ENCODE assay signal across 22 cellular contexts in genomic region chr16:74465851-74466685, GRCh38. TPM values are rescaled to one million over a fixed set of nuclear protein-coding genes. Genes with fewer than 3 reads are reported as not detected.
DNase-seq lines count a peak whose midpoint lies in the region; ATAC-seq, FAIRE-seq and TF ChIP-seq lines count a peak whose summit lies in the region.
"Had no signal": no experiment of that assay in that cellular context is flagged by ENCODE, and none has a peak within 500 bp of the region (broad histone marks: within the 10 kb centered on the region; RNA-seq: fewer than 3 reads in every experiment).

No MANE protein-coding gene starts in this region.

- H3K9me3 ChIP-seq in CD8-positive, alpha-beta T cell (ENCODE audit: low read length) = no peaks in the 10 kb centered on the region
- H3K9me3 ChIP-seq in osteoblast (ENCODE audit: low read depth, low read length) = no peaks in the 10 kb centered on the region
- H3K9me3 ChIP-seq: ovary, vagina had no signal

- intact Hi-C loops in CD8-positive, alpha-beta T cell (cut with DNase I, micrococcal nuclease) = no loop called here

- no peaks in the 10 kb centered on the region for H3K9me3 Mint-ChIP-seq in activated naive CD4-positive, alpha-beta T cell treated with anti-CD3 and anti-CD28 coated beads, Interleukin-2, amount 50 U/mL, for 24 hours
- no peaks in the 10 kb centered on the region for H3K9me3 Mint-ChIP-seq in CD8-positive, alpha-beta T cell
- no peaks in the 10 kb centered on the region for H3K9me3 Mint-ChIP-seq in activated naive CD8-positive, alpha-beta T cell treated with anti-CD3 and anti-CD28 coated beads, Interleukin-2, amount 50 U/mL, for 24 hours
- H3K9me3 Mint-ChIP-seq: HFFc6 had no signal

- no peaks in the 10 kb centered on the region for H4K20me1 ChIP-seq in osteoblast (ENCODE audit: insufficient read depth, low read length)

- CTCF ChIA-PET in CD8-positive, alpha-beta T cell (lab: Charles Lee) = no interaction called here

- no peak for ATAC-seq in CD8-positive, alpha-beta T cell
- no peak for ATAC-seq in activated naive CD8-positive, alpha-beta T cell treated with anti-CD3 and anti-CD28 coated beads, Interleukin-2, amount 50 U/mL, for 24 hours

- no peak overlapping the region for H2AFZ ChIP-seq in osteoblast (ENCODE audit: low read length)

- H3K4me3 Mint-ChIP-seq in activated naive CD4-positive, alpha-beta T cell treated with anti-CD3 and anti-CD28 coated beads, Interleukin-2, amount 50 U/mL, for 24 hours = no peak overlapping the region
- H3K4me3 Mint-ChIP-seq in CD8-positive, alpha-beta T cell = no peak overlapping the region
- H3K4me3 Mint-ChIP-seq in activated naive CD8-positive, alpha-beta T cell treated with anti-CD3 and anti-CD28 coated beads, Interleukin-2, amount 50 U/mL, for 24 hours = no peak overlapping the region
- H3K4me3 Mint-ChIP-seq: HFFc6 had no signal

- H3K27me3 Mint-ChIP-seq in activated naive CD4-positive, alpha-beta T cell treated with anti-CD3 and anti-CD28 coated beads, Interleukin-2, amount 50 U/mL, for 24 hours = no peaks in the 10 kb centered on the region
- no peaks in the 10 kb centered on the region for H3K27me3 Mint-ChIP-seq in CD8-positive, alpha-beta T cell (ENCODE audit: low read depth)
- no peaks in the 10 kb centered on the region for H3K27me3 Mint-ChIP-seq in activated naive CD8-positive, alpha-beta T cell treated with anti-CD3 and anti-CD28 coated beads, Interleukin-2, amount 50 U/mL, for 24 hours

- DNase-seq in activated naive CD4-positive, alpha-beta T cell (lab: John Stamatoyannopoulos, UW) = no peak
- no peak for DNase-seq in CD8-positive, alpha-beta T cell
- no peak for DNase-seq in activated naive CD8-positive, alpha-beta T cell treated with anti-CD3 and anti-CD28 coated beads, Interleukin-2, amount 50 U/mL, for 24 hours
- DNase-seq in osteoblast (ENCODE audit: insufficient read length, low spot score, missing footprints) = no peak
- DNase-seq in cerebellar nuclear complex (lab: John Stamatoyannopoulos, UW) = no peak
- no peak for DNase-seq in GM19239 (ENCODE audit: insufficient read length, low spot score)
- DNase-seq in DMS153 treated with DMSO at 0.1 percent for 48 hours (lab: John Stamatoyannopoulos, UW; ENCODE audit: unreplicated experiment) = no peak
- DNase-seq: activated CD4-positive, alpha-beta T cell treated with anti-CD3 and anti-CD28 coated beads, Interleukin-2, amount 50 U/mL, for 48 hours; DMS79 treated with DMSO at 0.1 percent for 48 hours; HFFc6; Karpas-422; kidney; mammary epithelial cell; MV-4-11; NCI-H1694; NCI-H2171 treated with DMSO at 0.1 percent for 48 hours; NCI-H526; ovary had no signal

- peaks cover 85% of the 10 kb centered on the region for H3K36me3 ChIP-seq in CD8-positive, alpha-beta T cell (ENCODE audit: insufficient read depth, low read length)
- H3K36me3 ChIP-seq in osteoblast (ENCODE audit: insufficient read depth, low read length) = peaks cover 66% of the 10 kb centered on the region

- POLR2A ChIA-PET in CD8-positive, alpha-beta T cell (lab: Charles Lee) = interaction anchor here (1.0 kb wide), 2 partner anchors 8 to 141 kb away, joined by 3 read pairs; partner anchors contain the start of gene GLG1

- peak overlapping the region; percentile 51 for H3K27ac Mint-ChIP-seq in activated naive CD4-positive, alpha-beta T cell treated with anti-CD3 and anti-CD28 coated beads, Interleukin-2, amount 50 U/mL, for 24 hours
- peak overlapping the region; percentile 79 for H3K27ac Mint-ChIP-seq in CD8-positive, alpha-beta T cell
- peak overlapping the region; percentile 20 for H3K27ac Mint-ChIP-seq in activated naive CD8-positive, alpha-beta T cell treated with anti-CD3 and anti-CD28 coated beads, Interleukin-2, amount 50 U/mL, for 24 hours

- no peak for FAIRE-seq in GM19239 (lab: Jason Lieb, UNC)
- FAIRE-seq: colon, kidney had no signal

- H3K4me3 ChIP-seq in CD8-positive, alpha-beta T cell (ENCODE audit: low read depth, low read length) = no peak overlapping the region
- no peak overlapping the region for H3K4me3 ChIP-seq in osteoblast (ENCODE audit: insufficient read depth, low read length)
- H3K4me3 ChIP-seq: ovary, vagina had no signal

- no peaks in the 10 kb centered on the region for H3K79me2 ChIP-seq in osteoblast (ENCODE audit: insufficient read depth, low read length)

- peak overlapping the region; percentile 53 for H3K4me2 ChIP-seq in osteoblast (ENCODE audit: insufficient read depth, low read length)

- peaks cover 18% of the 10 kb centered on the region for H3K36me3 Mint-ChIP-seq in activated naive CD4-positive, alpha-beta T cell treated with anti-CD3 and anti-CD28 coated beads, Interleukin-2, amount 50 U/mL, for 24 hours
- H3K36me3 Mint-ChIP-seq in CD8-positive, alpha-beta T cell = peaks cover 94% of the 10 kb centered on the region
- H3K36me3 Mint-ChIP-seq in activated naive CD8-positive, alpha-beta T cell treated with anti-CD3 and anti-CD28 coated beads, Interleukin-2, amount 50 U/mL, for 24 hours (ENCODE audit: low read depth) = peaks cover 43% of the 10 kb centered on the region

- peaks cover 14% of the 10 kb centered on the region for H3K4me1 Mint-ChIP-seq in activated naive CD4-positive, alpha-beta T cell treated with anti-CD3 and anti-CD28 coated beads, Interleukin-2, amount 50 U/mL, for 24 hours
- H3K4me1 Mint-ChIP-seq in CD8-positive, alpha-beta T cell (ENCODE audit: low read depth) = peaks cover 16% of the 10 kb centered on the region
- peaks cover 19% of the 10 kb centered on the region for H3K4me1 Mint-ChIP-seq in activated naive CD8-positive, alpha-beta T cell treated with anti-CD3 and anti-CD28 coated beads, Interleukin-2, amount 50 U/mL, for 24 hours

- H3K27ac ChIP-seq in CD8-positive, alpha-beta T cell (ENCODE audit: low read depth, low read length) = no peak overlapping the region
- H3K27ac ChIP-seq in osteoblast (ENCODE audit: low read depth, low read length) = peak overlapping the region; percentile 80
- H3K27ac ChIP-seq: ovary, vagina had no signal

- H3K27me3 ChIP-seq in CD8-positive, alpha-beta T cell (ENCODE audit: insufficient read depth, low read length) = no peaks in the 10 kb centered on the region
- H3K27me3 ChIP-seq in osteoblast (ENCODE audit: insufficient read depth, low read length) = no peaks in the 10 kb centered on the region
- H3K27me3 ChIP-seq: ovary, vagina had no signal

- H3K4me1 ChIP-seq in CD8-positive, alpha-beta T cell (ENCODE audit: insufficient read depth, low read length) = peaks cover 4% of the 10 kb centered on the region
- H3K4me1 ChIP-seq in osteoblast (ENCODE audit: insufficient read depth, low read length) = peaks cover 15% of the 10 kb centered on the region
- H3K4me1 ChIP-seq: vagina had no signal

- no peak for TF ChIP-seq CTCF in CD8-positive, alpha-beta T cell (IDR thresholded peaks at IDR 0.05)
- TF ChIP-seq CTCF in osteoblast (IDR thresholded peaks at IDR 0.05; ENCODE audit: extremely low read depth, low read depth, low read length) = no peak

RNA-seq across cellular contexts. Expression of gene CLEC18B, which starts 44.8 kb away (rescaled TPM):
- 1 to 10 TPM in 1 of 2 experiments, under 1 TPM in 1; 0.39 to 2.4 TPM for total RNA-seq in CD8-positive, alpha-beta T cell
- total RNA-seq in osteoblast = 0.72 and 0.88 TPM in 2 replicates
- total RNA-seq: SK-MEL-5 had no signal

Comparison
In these comparisons a context has a peak if more than half of its experiments do, and no peak if none do; other contexts are left out.
1. H3K27ac Mint-ChIP-seq: peak in every context shown above with its lines; median percentile 79 in CD8-positive, alpha-beta T cell; 51 in activated naive CD4-positive, alpha-beta T cell treated with anti-CD3 and anti-CD28 coated beads, Interleukin-2, amount 50 U/mL, for 24 hours; 20 in activated naive CD8-positive, alpha-beta T cell treated with anti-CD3 and anti-CD28 coated beads, Interleukin-2, amount 50 U/mL, for 24 hours.